13 cellular contexts compared by ENCODE assay signal in the genomic region with DNA sequence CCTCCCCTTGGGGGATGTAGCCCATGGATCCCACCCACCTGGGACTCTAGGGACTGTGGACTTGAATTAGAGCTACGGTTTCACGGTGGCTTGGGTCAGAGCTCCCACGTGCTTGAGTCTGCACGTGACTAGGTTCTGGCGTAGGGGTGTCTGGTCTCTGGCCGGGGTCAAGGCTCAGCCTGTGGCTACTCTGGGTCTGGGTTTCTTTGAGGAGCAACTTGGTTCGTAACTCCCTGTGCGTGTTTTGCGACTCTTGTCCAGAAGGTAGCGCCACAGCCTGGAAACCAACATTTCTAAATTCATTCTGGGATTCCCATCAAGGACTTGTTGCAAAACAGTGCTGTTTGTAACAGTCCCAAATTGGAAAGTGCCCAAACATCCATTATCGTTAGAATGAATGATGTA. TPM values are rescaled to one million over a fixed set of nuclear protein-coding genes. Genes with fewer than 3 reads are reported as not detected.
DNase-seq lines count a peak whose midpoint lies in the region; ATAC-seq, FAIRE-seq and TF ChIP-seq lines count a peak whose summit lies in the region.
"Had no signal": no experiment of that assay in that cellular context is flagged by ENCODE, and none has a peak within 500 bp of the region (broad histone marks: within the 10 kb centered on the region; RNA-seq: fewer than 3 reads in every experiment).

No MANE protein-coding gene starts in this region.

- H2AFZ ChIP-seq in OCI-LY1 (ENCODE audit: low read length), result no peak overlapping the region

- H3K27me3 ChIP-seq in OCI-LY1 (ENCODE audit: insufficient read depth, low read length), result no peaks in the 10 kb centered on the region; the same call in 1 of the 2 replicates
- no peaks in the 10 kb centered on the region for H3K27me3 ChIP-seq in endodermal cell (ENCODE audit: control insufficient read depth, insufficient read depth, low read length, poor library complexity, severe bottlenecking)
- H3K27me3 ChIP-seq in pancreas, result no peaks in the 10 kb centered on the region

- H3K4me2 ChIP-seq in OCI-LY1 (ENCODE audit: low read length), result no peak overlapping the region

- 85 to 88% methylated on average over 11 of the region's 11 CpGs for WGBS in endodermal cell (ENCODE audit: insufficient coverage in 1 of 2, insufficient read length in 1 of 2), 2 experiments
- WGBS in pancreas, 2 donors, result 30 to 39% methylated on average over 11 of the region's 11 CpGs

- CTCF ChIA-PET in RWPE1 (lab: Yijun Ruan, JAX), result interaction anchor here (0.8 kb wide), 1 partner anchor 66 kb away, joined by 5 read pairs; no protein-coding TSS in a partner anchor

- H3K4me1 Mint-ChIP-seq in endodermal cell, result peaks cover 11% of the 10 kb centered on the region

- intact Hi-C loops in pancreas (cut with DNase I), result no loop called here

- POLR2A ChIA-PET in RWPE1 (lab: Yijun Ruan, JAX; ENCODE audit: low non-redundant PET), result interaction anchor here (0.5 kb wide), 1 partner anchor 419 kb away, joined by 3 read pairs; no protein-coding TSS in a partner anchor

- no peaks in the 10 kb centered on the region for H3K79me2 ChIP-seq in OCI-LY1 (ENCODE audit: insufficient read depth, low read length)

- H3K36me3 ChIP-seq in OCI-LY1 (ENCODE audit: insufficient read depth, low read length) (no peaks in the 10 kb centered on the region), endodermal cell (ENCODE audit: control insufficient read depth, insufficient read depth, low read length) (no peaks in the 10 kb centered on the region), pancreas (no peaks in the 10 kb centered on the region)

- H3K9ac ChIP-seq in OCI-LY1 (ENCODE audit: low read length) (no peak overlapping the region), endodermal cell (ENCODE audit: extremely low read depth, low read length, poor library complexity, severe bottlenecking) (no peak overlapping the region)

- no peak overlapping the region for H3K4me3 Mint-ChIP-seq in endodermal cell
- H3K4me3 Mint-ChIP-seq: stimulated activated memory B cell treated with anti-CD40 and anti-IgM and Interleukin-4, amounts not matched to agents 10 μg/mL and 1 μg/mL and 100 μg/mL, for 72 hours had no signal

- ATAC-seq in pancreas (peak; percentile 6 to 18 (median 10)), GM18873 (IDR thresholded peaks at IDR 0.05; ENCODE audit: low FRiP score, unreplicated experiment) (no peak)
- ATAC-seq: stimulated activated memory B cell treated with anti-CD40 and anti-IgM and Interleukin-4, amounts not matched to agents 10 μg/mL and 1 μg/mL and 100 μg/mL, for 72 hours had no signal

- H3K27ac ChIP-seq in OCI-LY1 (ENCODE audit: low read depth, low read length, poor library complexity, severe bottlenecking) (no peak overlapping the region), endodermal cell (ENCODE audit: low read depth, low read length) (no peak overlapping the region), pancreas (peak overlapping the region; percentile 49 to 85 (median 71)), RWPE1 (no peak overlapping the region)

- H3F3A ChIP-seq in OCI-LY1 (ENCODE audit: insufficient read depth, low read length), result no peaks in the 10 kb centered on the region

- TF ChIP-seq CTCF in GM12872 (IDR thresholded peaks at IDR 0.05; ENCODE audit: insufficient read depth, low read depth, low read length) (0 out of 3 replicates have a peak, but pooled peaks have one; percentile 2), OCI-LY1 (IDR thresholded peaks at IDR 0.05; ENCODE audit: low read length) (peak; percentile 29; the same call in 1 of the 2 replicates), endodermal cell (conservative IDR thresholded peaks at IDR 0.05) (peak; percentile 55), pancreas (IDR thresholded peaks at IDR 0.05) (no peak), RWPE1 (conservative IDR thresholded peaks at IDR 0.05; ENCODE audit: low read depth) (no peak)

- no peaks in the 10 kb centered on the region for H3K9me2 ChIP-seq in OCI-LY1 (ENCODE audit: low read depth, low read length)

- H3K27me3 Mint-ChIP-seq in endodermal cell (ENCODE audit: insufficient read depth), result peaks cover 6% of the 10 kb centered on the region
- H3K27me3 Mint-ChIP-seq: stimulated activated memory B cell treated with anti-CD40 and anti-IgM and Interleukin-4, amounts not matched to agents 10 μg/mL and 1 μg/mL and 100 μg/mL, for 72 hours had no signal

- H3K27ac Mint-ChIP-seq in endodermal cell, result no peak overlapping the region
- H3K27ac Mint-ChIP-seq: stimulated activated memory B cell treated with anti-CD40 and anti-IgM and Interleukin-4, amounts not matched to agents 10 μg/mL and 1 μg/mL and 100 μg/mL, for 72 hours had no signal

- H3K4me1 ChIP-seq in OCI-LY1 (ENCODE audit: insufficient read depth, low read length, severe bottlenecking) (peaks cover 23% of the 10 kb centered on the region), endodermal cell (ENCODE audit: control insufficient read depth, insufficient read depth, low read length) (no peaks in the 10 kb centered on the region), pancreas (peaks cover 13 to 20% (median 17%) of the 10 kb centered on the region in 3 donors)

- H4K20me1 ChIP-seq in OCI-LY1 (ENCODE audit: insufficient read depth, low read length), result no peaks in the 10 kb centered on the region

- no peak overlapping the region for H3K4me3 ChIP-seq in OCI-LY1 (ENCODE audit: low read depth, low read length, poor library complexity, severe bottlenecking)
- H3K4me3 ChIP-seq in endodermal cell (ENCODE audit: low read length), result no peak overlapping the region
- H3K4me3 ChIP-seq in pancreas, result peak overlapping the region in 2 of 4 donors; percentile 49 to 59

- FAIRE-seq in pancreas (lab: Jason Lieb, UNC), result no peak
- FAIRE-seq: D721Med had no signal

- peak; percentile 83 for DNase-seq in endodermal cell
- DNase-seq in pancreas, result peak in 2 of 6 donors; percentile 35 to 49
- no peak for DNase-seq in SKM-1 treated with dmso at 0.1 percent for 144 hours (lab: John Stamatoyannopoulos, UW; ENCODE audit: unreplicated experiment)
- no peak for DNase-seq in RWPE1 (ENCODE audit: low spot score)
- DNase-seq: islet precursor cell, NCI-H510A treated with DMSO at 0.1 percent for 48 hours had no signal

- no peaks in the 10 kb centered on the region for H3K36me3 Mint-ChIP-seq in endodermal cell (ENCODE audit: low read depth)
- H3K36me3 Mint-ChIP-seq: stimulated activated memory B cell treated with anti-CD40 and anti-IgM and Interleukin-4, amounts not matched to agents 10 μg/mL and 1 μg/mL and 100 μg/mL, for 72 hours had no signal

- no peaks in the 10 kb centered on the region for H3K9me3 ChIP-seq in OCI-LY1 (ENCODE audit: low read length)
- no peaks in the 10 kb centered on the region for H3K9me3 ChIP-seq in endodermal cell (ENCODE audit: control insufficient read depth, low read length)
- H3K9me3 ChIP-seq in pancreas, result no peaks in the 10 kb centered on the region

- no peaks in the 10 kb centered on the region for H3K9me3 Mint-ChIP-seq in endodermal cell
- H3K9me3 Mint-ChIP-seq: stimulated activated memory B cell treated with anti-CD40 and anti-IgM and Interleukin-4, amounts not matched to agents 10 μg/mL and 1 μg/mL and 100 μg/mL, for 72 hours had no signal

RNA-seq across cellular contexts. Expression of a gene that starts 0.5 kb away (rescaled TPM):
- total RNA-seq in endodermal cell, result not detected
- not detected for polyA plus RNA-seq in endodermal cell (2013, experiment 1 of 2)
- not detected for polyA plus RNA-seq in endodermal cell (2013, experiment 2 of 2)
- total RNA-seq in pancreas, result 10 to 100 TPM; 20.7 to 34.4 (median 32.9) TPM
- polyA plus RNA-seq in pancreas, result 10 to 100 TPM; 27.0 to 36.1 TPM
- total RNA-seq: LHCN-M2 had no signal
- polyA plus RNA-seq: neural cell had no signal

RNA-seq across cellular contexts. Expression of a gene that starts 5.7 kb away (rescaled TPM):
- total RNA-seq in endodermal cell, result 10 to 100 TPM; 55.6 to 70.9 TPM
- polyA plus RNA-seq in endodermal cell (2013, experiment 1 of 2), result 31.3 TPM
- polyA plus RNA-seq in endodermal cell (2013, experiment 2 of 2), result 24.9 TPM
- total RNA-seq in pancreas, result 10 to 100 TPM; 21.8 to 41.8 (median 30.6) TPM
- 10 to 100 TPM; 73.1 to 93.1 TPM for polyA plus RNA-seq in pancreas

RNA-seq across cellular contexts. Expression of a gene that starts 23.5 kb away (rescaled TPM):
- total RNA-seq in endodermal cell (under 1 TPM; 0.51 to 0.79 TPM), pancreas (under 1 TPM in 4 of 6 donors, not detected in 2; 0.09 to 0.59 (median 0.18) TPM)
- polyA plus RNA-seq in endodermal cell (2013, experiment 1 of 2), result 2.5 TPM
- polyA plus RNA-seq in endodermal cell (2013, experiment 2 of 2), result 3.0 TPM
- under 1 TPM; 0.27 to 0.42 TPM for polyA plus RNA-seq in pancreas
- total RNA-seq: LHCN-M2 had no signal

Comparison
In these comparisons a context has a peak if more than half of its experiments do, and no peak if none do; other contexts are left out.
1. CTCF ChIP-seq: peak in GM12872 (single experiment), OCI-LY1 (single experiment) and endodermal cell (single experiment); none in pancreas (0 of 4) and RWPE1 (single experiment).
2. H3K27ac ChIP-seq: peak in pancreas (4 of 4); none in OCI-LY1 (single experiment), endodermal cell (single experiment) and RWPE1 (single experiment).
3. RNA of a gene that starts 0.5 kb away (total RNA-seq): 20.7 to 34.4 TPM in pancreas; not detected in endodermal cell; every median in the first group is over 10 times any median in the second.